Comparison of ENCODE assay signal across 22 cellular contexts in the genomic region with DNA sequence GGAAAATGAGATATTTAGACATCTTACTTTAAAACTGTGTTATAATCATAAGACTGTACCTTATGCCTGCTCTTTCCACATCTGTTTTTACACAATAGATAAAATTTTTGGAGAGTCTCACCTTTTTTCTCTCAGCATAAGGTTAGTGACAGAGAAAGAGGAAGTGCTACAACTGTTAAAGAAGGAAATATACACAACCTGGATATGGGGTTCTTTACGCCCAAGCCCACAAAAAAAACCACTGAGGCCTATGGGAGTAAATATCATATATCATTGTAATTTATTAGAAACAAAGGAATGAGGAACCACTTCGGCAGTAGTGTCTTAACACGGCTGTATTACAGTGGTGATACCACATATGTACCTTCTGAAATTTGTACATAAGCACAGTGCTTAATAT.
"Had no signal": no experiment of that assay in that cellular context is flagged by ENCODE, and none has a peak within 500 bp of the region (broad histone marks: within the 10 kb centered on the region; RNA-seq: fewer than 3 reads in every experiment).

No MANE protein-coding gene starts in this region.

- H3K4me3 Mint-ChIP-seq: activated CD4-positive, alpha-beta memory T cell treated with anti-CD3 and anti-CD28 coated beads, Interleukin-2, amount 10 ng/mL, durations not matched to agents 7 days and 5 days; activated naive CD4-positive, alpha-beta T cell treated with anti-CD3 and anti-CD28 coated beads, Interleukin-2, amount 50 U/mL, for 24 hours; activated T-helper 1 cell treated with anti-CD3 and anti-CD28 coated beads, Interleukin-12 subunit alpha, Interleukin-12 subunit beta, Interleukin-2, Interleukin-4 antibody, amounts not matched to agents 30 ng/mL and 10 ng/mL and 1 ng/mL, durations not matched to agents 14 hours and 24 hours and 36 hours; dendritic cell treated with granulocyte-macrophage colony-stimulating factor and Interleukin-4, amounts not matched to agents 40 ng/mL and 50 ng/mL, for 4 days; immature natural killer cell; naive thymus-derived CD8-positive, alpha-beta T cell; neural progenitor cell had no signal

- H3K27ac Mint-ChIP-seq: activated CD4-positive, alpha-beta memory T cell treated with anti-CD3 and anti-CD28 coated beads, Interleukin-2, amount 10 ng/mL, durations not matched to agents 7 days and 5 days; activated naive CD4-positive, alpha-beta T cell treated with anti-CD3 and anti-CD28 coated beads, Interleukin-2, amount 50 U/mL, for 24 hours; activated T-helper 1 cell treated with anti-CD3 and anti-CD28 coated beads, Interleukin-12 subunit alpha, Interleukin-12 subunit beta, Interleukin-2, Interleukin-4 antibody, amounts not matched to agents 30 ng/mL and 10 ng/mL and 1 ng/mL, durations not matched to agents 14 hours and 24 hours and 36 hours; dendritic cell treated with granulocyte-macrophage colony-stimulating factor and Interleukin-4, amounts not matched to agents 40 ng/mL and 50 ng/mL, for 4 days; immature natural killer cell; naive thymus-derived CD8-positive, alpha-beta T cell; neural progenitor cell had no signal

- H3K27me3 Mint-ChIP-seq: activated CD4-positive, alpha-beta memory T cell treated with anti-CD3 and anti-CD28 coated beads, Interleukin-2, amount 10 ng/mL, durations not matched to agents 7 days and 5 days; activated naive CD4-positive, alpha-beta T cell treated with anti-CD3 and anti-CD28 coated beads, Interleukin-2, amount 50 U/mL, for 24 hours; dendritic cell treated with granulocyte-macrophage colony-stimulating factor and Interleukin-4, amounts not matched to agents 40 ng/mL and 50 ng/mL, for 4 days; naive thymus-derived CD8-positive, alpha-beta T cell had no signal

- H3K4me1 Mint-ChIP-seq: activated naive CD4-positive, alpha-beta T cell treated with anti-CD3 and anti-CD28 coated beads, Interleukin-2, amount 50 U/mL, for 24 hours; immature natural killer cell; neural progenitor cell had no signal

- H3K36me3 Mint-ChIP-seq: activated naive CD4-positive, alpha-beta T cell treated with anti-CD3 and anti-CD28 coated beads, Interleukin-2, amount 50 U/mL, for 24 hours; immature natural killer cell; neural progenitor cell had no signal

- ATAC-seq: body of pancreas; foreskin keratinocyte; left lobe of liver; naive thymus-derived CD8-positive, alpha-beta T cell had no signal

- H3K9me3 Mint-ChIP-seq: activated CD4-positive, alpha-beta memory T cell treated with anti-CD3 and anti-CD28 coated beads, Interleukin-2, amount 10 ng/mL, durations not matched to agents 7 days and 5 days had no signal

- DNase-seq: activated CD4-positive, alpha-beta memory T cell treated with anti-CD3 and anti-CD28 coated beads, Interleukin-2, amount 10 ng/mL, durations not matched to agents 7 days and 5 days; activated CD4-positive, alpha-beta T cell treated with anti-CD3 and anti-CD28 coated beads for 48 hours; activated CD4-positive, CD25-positive, alpha-beta regulatory T cell; activated gamma-delta T cell treated with Interleukin-2 at 50 U/mL for 16 hours; anterior cingulate cortex; body of pancreas; effector CD8-positive, alpha-beta T cell; foreskin keratinocyte; immature natural killer cell; naive thymus-derived CD8-positive, alpha-beta T cell; posterior cingulate gyrus; sigmoid colon; stimulated activated CD4-positive, alpha-beta T cell treated with anti-CD3 and anti-CD28 coated beads, Interleukin-15, amount 100 ng/mL, for 24 hours; stimulated activated CD8-positive, alpha-beta memory T cell treated with anti-CD3 and anti-CD28 coated beads, Interleukin-4, amount 100 ng/mL, for 48 hours; stimulated activated naive CD4-positive, alpha-beta T cell treated with Interleukin-2 at 50 U/mL for 16 hours; T-helper 9 cell; upper lobe of left lung had no signal
